1 cellular context compared by ENCODE assay signal in the genomic region with DNA sequence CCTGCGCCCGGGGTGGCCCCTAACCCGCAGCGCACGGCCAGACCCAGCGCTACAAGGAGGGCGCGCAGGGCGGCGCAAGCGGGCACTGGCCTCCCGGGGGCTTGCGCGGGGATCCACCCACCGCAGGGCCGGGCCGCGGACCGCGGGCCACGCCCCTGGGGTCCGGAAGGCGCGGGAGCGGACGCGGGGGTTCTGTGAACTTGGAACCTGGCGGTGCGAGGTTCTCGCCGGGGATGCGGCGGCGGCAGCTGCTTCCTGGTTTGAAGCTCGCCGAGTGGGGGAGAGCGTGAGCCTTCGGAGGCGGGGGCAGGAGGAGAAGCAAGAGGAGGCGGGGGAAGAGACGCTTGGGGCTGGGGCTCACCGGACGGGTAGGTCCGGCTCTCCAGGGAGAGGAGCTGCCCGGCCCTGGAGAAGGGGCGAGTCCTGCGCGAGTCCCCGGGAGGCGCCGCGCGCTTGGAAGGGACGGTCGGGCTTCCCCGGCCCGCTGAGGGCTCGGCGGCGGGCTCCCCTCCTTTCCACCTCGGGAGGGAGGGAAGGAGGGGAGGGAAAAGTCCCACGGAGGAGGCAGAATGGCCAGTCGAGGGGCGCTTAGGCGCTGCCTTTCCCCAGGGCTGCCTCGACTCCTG.
TF ChIP-seq lines count a peak whose summit lies in the region.

A gene (plus strand): TSS at position 195 of the 626 bp plus-strand sequence. CDS start 523 bp downstream, outside the sequence.

TF ChIP-seq in HepG2, 621 proteins besides CTCF, POLR2A, EP300 and RAD21 (continued from another document and continues in another):
- TF ChIP-seq REPIN1 (CRISPR knock-in tag; IDR thresholded peaks at IDR 0.05; ENCODE audit: borderline replicate concordance, low read depth) (peak; percentile 42; the same call in 1 of the 2 replicates), PHF8 (CRISPR knock-in tag; IDR thresholded peaks at IDR 0.05) (peak; percentile 8; the same call in 1 of the 2 replicates), ZFX (CRISPR knock-in tag; IDR thresholded peaks at IDR 0.05; ENCODE audit: low read depth) (0 out of 2 replicates have a peak, but pooled peaks have one; percentile 44), HNRNPLL (IDR thresholded peaks at IDR 0.05; ENCODE audit: low read depth, low read length, poor library complexity, severe bottlenecking) (peak; percentile 33), SIN3B (IDR thresholded peaks at IDR 0.05; ENCODE audit: low read length) (no peak), HNF4A (CRISPR knock-in tag; IDR thresholded peaks at IDR 0.05) (peak; percentile 30; the same call in 1 of the 2 replicates), ZNF547 (CRISPR knock-in tag; IDR thresholded peaks at IDR 0.05) (0 out of 2 replicates have a peak, but pooled peaks have one; percentile 60), GABPB1 (CRISPR knock-in tag; IDR thresholded peaks at IDR 0.05) (peak; percentile 60), TARDBP (CRISPR knock-in tag; IDR thresholded peaks at IDR 0.05) (0 out of 2 replicates have a peak, but pooled peaks have one; percentile 49), HOXA3 (CRISPR knock-in tag; IDR thresholded peaks at IDR 0.05) (peak; percentile 18; the same call in 1 of the 2 replicates), MAZ (IDR thresholded peaks at IDR 0.05; ENCODE audit: borderline replicate concordance, low read depth, low read length) (no peak), MAZ (CRISPR knock-in tag; IDR thresholded peaks at IDR 0.05; ENCODE audit: low read depth) (0 out of 2 replicates have a peak, but pooled peaks have one; percentile 59), GATAD2A (CRISPR knock-in tag; IDR thresholded peaks at IDR 0.05) (0 out of 2 replicates have a peak, but pooled peaks have one; percentile 22), POGZ (CRISPR knock-in tag; IDR thresholded peaks at IDR 0.05) (peak; percentile 51; the same call in 1 of the 2 replicates), ELF3 (CRISPR knock-in tag; IDR thresholded peaks at IDR 0.05) (peak; percentile 73), HIVEP1 (CRISPR knock-in tag; IDR thresholded peaks at IDR 0.05) (no peak), EED (CRISPR knock-in tag; IDR thresholded peaks at IDR 0.05) (0 out of 2 replicates have a peak, but pooled peaks have one; percentile 22), ELF1 (CRISPR knock-in tag; IDR thresholded peaks at IDR 0.05) (peak; percentile 68), ZNF234 (CRISPR knock-in tag; conservative IDR thresholded peaks at IDR 0.05) (0 out of 2 replicates have a peak, but pooled peaks have one; percentile 29), SMAD3 (CRISPR knock-in tag; IDR thresholded peaks at IDR 0.05) (no peak), HDAC1 (CRISPR knock-in tag; IDR thresholded peaks at IDR 0.05) (peak; percentile 47; the same call in 1 of the 2 replicates), PHF21A (CRISPR knock-in tag; IDR thresholded peaks at IDR 0.05) (peak; percentile 28; the same call in 1 of the 2 replicates), SIN3A (IDR thresholded peaks at IDR 0.05; ENCODE audit: borderline replicate concordance, low read depth, low read length) (no peak), ETV5 (CRISPR knock-in tag; IDR thresholded peaks at IDR 0.05; ENCODE audit: borderline replicate concordance) (peak; percentile 36; the same call in 1 of the 2 replicates), ZNF564 (CRISPR knock-in tag; IDR thresholded peaks at IDR 0.05) (0 out of 2 replicates have a peak, but pooled peaks have one; percentile 41), ZNF616 (CRISPR knock-in tag; IDR thresholded peaks at IDR 0.05; ENCODE audit: low read depth) (no peak), MLLT10 (CRISPR knock-in tag; IDR thresholded peaks at IDR 0.05) (no peak), BORCS8-MEF2B (CRISPR knock-in tag; IDR thresholded peaks at IDR 0.05) (0 out of 2 replicates have a peak, but pooled peaks have one; percentile 30)
- TF ChIP-seq, protein P1, sequence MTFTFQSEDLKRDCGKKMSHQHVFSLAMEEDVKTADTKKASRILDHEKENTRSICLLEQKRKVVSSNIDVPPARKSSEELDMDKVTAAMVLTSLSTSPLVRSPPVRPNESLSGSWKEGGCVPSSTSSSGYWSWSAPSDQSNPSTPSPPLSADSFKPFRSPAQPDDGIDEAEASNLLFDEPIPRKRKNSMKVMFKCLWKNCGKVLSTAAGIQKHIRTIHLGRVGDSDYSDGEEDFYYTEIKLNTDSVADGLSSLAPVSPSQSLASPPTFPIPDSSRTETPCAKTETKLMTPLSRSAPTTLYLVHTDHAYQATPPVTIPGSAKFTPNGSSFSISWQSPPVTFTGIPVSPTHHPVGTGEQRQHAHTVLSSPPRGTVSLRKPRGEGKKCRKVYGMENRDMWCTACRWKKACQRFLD (CRISPR knock-in tag; IDR thresholded peaks at IDR 0.05; ENCODE audit: borderline replicate concordance) = 0 out of 2 replicates have a peak, but pooled peaks have one; percentile 68
- TF ChIP-seq, protein P2, sequence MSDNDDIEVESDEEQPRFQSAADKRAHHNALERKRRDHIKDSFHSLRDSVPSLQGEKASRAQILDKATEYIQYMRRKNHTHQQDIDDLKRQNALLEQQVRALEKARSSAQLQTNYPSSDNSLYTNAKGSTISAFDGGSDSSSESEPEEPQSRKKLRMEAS (IDR thresholded peaks at IDR 0.05) = peak; percentile 50; the same call in 1 of the 2 replicates
- TF ChIP-seq, protein P3, sequence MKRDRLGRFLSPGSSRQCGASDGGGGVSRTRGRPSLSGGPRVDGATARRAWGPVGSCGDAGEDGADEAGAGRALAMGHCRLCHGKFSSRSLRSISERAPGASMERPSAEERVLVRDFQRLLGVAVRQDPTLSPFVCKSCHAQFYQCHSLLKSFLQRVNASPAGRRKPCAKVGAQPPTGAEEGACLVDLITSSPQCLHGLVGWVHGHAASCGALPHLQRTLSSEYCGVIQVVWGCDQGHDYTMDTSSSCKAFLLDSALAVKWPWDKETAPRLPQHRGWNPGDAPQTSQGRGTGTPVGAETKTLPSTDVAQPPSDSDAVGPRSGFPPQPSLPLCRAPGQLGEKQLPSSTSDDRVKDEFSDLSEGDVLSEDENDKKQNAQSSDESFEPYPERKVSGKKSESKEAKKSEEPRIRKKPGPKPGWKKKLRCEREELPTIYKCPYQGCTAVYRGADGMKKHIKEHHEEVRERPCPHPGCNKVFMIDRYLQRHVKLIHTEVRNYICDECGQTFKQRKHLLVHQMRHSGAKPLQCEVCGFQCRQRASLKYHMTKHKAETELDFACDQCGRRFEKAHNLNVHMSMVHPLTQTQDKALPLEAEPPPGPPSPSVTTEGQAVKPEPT (CRISPR knock-in tag; IDR thresholded peaks at IDR 0.05; ENCODE audit: low read depth) = 0 out of 2 replicates have a peak, but pooled peaks have one; percentile 17
- TF ChIP-seq, protein P4, sequence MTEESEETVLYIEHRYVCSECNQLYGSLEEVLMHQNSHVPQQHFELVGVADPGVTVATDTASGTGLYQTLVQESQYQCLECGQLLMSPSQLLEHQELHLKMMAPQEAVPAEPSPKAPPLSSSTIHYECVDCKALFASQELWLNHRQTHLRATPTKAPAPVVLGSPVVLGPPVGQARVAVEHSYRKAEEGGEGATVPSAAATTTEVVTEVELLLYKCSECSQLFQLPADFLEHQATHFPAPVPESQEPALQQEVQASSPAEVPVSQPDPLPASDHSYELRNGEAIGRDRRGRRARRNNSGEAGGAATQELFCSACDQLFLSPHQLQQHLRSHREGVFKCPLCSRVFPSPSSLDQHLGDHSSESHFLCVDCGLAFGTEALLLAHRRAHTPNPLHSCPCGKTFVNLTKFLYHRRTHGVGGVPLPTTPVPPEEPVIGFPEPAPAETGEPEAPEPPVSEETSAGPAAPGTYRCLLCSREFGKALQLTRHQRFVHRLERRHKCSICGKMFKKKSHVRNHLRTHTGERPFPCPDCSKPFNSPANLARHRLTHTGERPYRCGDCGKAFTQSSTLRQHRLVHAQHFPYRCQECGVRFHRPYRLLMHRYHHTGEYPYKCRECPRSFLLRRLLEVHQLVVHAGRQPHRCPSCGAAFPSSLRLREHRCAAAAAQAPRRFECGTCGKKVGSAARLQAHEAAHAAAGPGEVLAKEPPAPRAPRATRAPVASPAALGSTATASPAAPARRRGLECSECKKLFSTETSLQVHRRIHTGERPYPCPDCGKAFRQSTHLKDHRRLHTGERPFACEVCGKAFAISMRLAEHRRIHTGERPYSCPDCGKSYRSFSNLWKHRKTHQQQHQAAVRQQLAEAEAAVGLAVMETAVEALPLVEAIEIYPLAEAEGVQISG (CRISPR knock-in tag; IDR thresholded peaks at IDR 0.05) = 0 out of 2 replicates have a peak, but pooled peaks have one; percentile 40
- TF ChIP-seq, protein P5, sequence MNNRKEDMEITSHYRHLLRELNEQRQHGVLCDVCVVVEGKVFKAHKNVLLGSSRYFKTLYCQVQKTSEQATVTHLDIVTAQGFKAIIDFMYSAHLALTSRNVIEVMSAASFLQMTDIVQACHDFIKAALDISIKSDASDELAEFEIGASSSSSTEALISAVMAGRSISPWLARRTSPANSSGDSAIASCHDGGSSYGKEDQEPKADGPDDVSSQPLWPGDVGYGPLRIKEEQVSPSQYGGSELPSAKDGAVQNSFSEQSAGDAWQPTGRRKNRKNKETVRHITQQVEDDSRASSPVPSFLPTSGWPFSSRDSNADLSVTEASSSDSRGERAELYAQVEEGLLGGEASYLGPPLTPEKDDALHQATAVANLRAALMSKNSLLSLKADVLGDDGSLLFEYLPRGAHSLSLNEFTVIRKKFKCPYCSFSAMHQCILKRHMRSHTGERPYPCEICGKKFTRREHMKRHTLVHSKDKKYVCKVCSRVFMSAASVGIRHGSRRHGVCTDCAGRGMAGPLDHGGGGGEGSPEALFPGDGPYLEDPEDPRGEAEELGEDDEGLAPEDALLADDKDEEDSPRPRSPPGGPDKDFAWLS (CRISPR knock-in tag; IDR thresholded peaks at IDR 0.05; ENCODE audit: borderline replicate concordance) = 0 out of 2 replicates have a peak, but pooled peaks have one; percentile 44
- TF ChIP-seq, protein P6, sequence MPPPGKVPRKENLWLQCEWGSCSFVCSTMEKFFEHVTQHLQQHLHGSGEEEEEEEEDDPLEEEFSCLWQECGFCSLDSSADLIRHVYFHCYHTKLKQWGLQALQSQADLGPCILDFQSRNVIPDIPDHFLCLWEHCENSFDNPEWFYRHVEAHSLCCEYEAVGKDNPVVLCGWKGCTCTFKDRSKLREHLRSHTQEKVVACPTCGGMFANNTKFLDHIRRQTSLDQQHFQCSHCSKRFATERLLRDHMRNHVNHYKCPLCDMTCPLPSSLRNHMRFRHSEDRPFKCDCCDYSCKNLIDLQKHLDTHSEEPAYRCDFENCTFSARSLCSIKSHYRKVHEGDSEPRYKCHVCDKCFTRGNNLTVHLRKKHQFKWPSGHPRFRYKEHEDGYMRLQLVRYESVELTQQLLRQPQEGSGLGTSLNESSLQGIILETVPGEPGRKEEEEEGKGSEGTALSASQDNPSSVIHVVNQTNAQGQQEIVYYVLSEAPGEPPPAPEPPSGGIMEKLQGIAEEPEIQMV (CRISPR knock-in tag; IDR thresholded peaks at IDR 0.05; ENCODE audit: low read depth) = peak; percentile 88
- TF ChIP-seq, protein P7, sequence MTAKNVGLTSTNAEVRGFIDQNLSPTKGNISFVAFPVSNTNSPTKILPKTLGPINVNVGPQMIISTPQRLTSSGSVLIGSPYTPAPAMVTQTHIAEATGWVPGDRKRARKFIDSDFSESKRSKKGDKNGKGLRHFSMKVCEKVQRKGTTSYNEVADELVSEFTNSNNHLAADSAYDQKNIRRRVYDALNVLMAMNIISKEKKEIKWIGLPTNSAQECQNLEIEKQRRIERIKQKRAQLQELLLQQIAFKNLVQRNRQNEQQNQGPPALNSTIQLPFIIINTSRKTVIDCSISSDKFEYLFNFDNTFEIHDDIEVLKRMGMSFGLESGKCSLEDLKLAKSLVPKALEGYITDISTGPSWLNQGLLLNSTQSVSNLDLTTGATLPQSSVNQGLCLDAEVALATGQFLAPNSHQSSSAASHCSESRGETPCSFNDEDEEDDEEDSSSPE (CRISPR knock-in tag; IDR thresholded peaks at IDR 0.05) = peak; percentile 40; the same call in 1 of the 2 replicates
- TF ChIP-seq, protein P8, sequence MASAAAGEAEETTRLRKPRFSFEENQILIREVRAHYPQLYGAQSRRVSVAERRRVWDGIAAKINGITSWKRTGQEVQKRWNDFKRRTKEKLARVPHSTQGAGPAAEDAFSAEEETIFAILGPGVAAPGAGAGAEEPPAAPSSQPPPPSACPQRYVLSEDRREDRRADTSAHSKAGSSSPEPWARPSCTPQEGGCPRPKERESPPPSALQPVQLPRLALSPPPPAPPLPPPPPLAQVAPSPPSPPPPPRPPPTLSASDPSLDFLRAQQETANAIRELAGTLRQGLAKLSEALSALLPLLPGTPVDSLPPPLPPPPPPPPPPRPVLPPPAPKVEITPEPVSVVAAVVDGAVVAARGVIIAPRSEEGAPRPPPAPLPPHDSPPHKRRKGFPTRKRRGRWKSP (CRISPR knock-in tag; IDR thresholded peaks at IDR 0.05) = peak; percentile 92
- TF ChIP-seq, protein P9, sequence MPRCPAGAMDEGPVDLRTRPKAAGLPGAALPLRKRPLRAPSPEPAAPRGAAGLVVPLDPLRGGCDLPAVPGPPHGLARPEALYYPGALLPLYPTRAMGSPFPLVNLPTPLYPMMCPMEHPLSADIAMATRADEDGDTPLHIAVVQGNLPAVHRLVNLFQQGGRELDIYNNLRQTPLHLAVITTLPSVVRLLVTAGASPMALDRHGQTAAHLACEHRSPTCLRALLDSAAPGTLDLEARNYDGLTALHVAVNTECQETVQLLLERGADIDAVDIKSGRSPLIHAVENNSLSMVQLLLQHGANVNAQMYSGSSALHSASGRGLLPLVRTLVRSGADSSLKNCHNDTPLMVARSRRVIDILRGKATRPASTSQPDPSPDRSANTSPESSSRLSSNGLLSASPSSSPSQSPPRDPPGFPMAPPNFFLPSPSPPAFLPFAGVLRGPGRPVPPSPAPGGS (CRISPR knock-in tag; IDR thresholded peaks at IDR 0.05) = 0 out of 2 replicates have a peak, but pooled peaks have one; percentile 32
- TF ChIP-seq, protein P10, sequence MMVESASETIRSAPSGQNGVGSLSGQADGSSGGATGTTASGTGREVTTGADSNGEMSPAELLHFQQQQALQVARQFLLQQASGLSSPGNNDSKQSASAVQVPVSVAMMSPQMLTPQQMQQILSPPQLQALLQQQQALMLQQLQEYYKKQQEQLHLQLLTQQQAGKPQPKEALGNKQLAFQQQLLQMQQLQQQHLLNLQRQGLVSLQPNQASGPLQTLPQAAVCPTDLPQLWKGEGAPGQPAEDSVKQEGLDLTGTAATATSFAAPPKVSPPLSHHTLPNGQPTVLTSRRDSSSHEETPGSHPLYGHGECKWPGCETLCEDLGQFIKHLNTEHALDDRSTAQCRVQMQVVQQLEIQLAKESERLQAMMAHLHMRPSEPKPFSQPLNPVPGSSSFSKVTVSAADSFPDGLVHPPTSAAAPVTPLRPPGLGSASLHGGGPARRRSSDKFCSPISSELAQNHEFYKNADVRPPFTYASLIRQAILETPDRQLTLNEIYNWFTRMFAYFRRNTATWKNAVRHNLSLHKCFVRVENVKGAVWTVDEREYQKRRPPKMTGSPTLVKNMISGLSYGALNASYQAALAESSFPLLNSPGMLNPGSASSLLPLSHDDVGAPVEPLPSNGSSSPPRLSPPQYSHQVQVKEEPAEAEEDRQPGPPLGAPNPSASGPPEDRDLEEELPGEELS (CRISPR knock-in tag; IDR thresholded peaks at IDR 0.05) = 0 out of 2 replicates have a peak, but pooled peaks have one; percentile 21
- TF ChIP-seq, protein P11, sequence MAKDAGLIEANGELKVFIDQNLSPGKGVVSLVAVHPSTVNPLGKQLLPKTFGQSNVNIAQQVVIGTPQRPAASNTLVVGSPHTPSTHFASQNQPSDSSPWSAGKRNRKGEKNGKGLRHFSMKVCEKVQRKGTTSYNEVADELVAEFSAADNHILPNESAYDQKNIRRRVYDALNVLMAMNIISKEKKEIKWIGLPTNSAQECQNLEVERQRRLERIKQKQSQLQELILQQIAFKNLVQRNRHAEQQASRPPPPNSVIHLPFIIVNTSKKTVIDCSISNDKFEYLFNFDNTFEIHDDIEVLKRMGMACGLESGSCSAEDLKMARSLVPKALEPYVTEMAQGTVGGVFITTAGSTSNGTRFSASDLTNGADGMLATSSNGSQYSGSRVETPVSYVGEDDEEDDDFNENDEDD (CRISPR knock-in tag; IDR thresholded peaks at IDR 0.05; ENCODE audit: borderline replicate concordance) = peak; percentile 48; the same call in 1 of the 2 replicates
